ENCODE assay signal across 22 cellular contexts in the genomic region with DNA sequence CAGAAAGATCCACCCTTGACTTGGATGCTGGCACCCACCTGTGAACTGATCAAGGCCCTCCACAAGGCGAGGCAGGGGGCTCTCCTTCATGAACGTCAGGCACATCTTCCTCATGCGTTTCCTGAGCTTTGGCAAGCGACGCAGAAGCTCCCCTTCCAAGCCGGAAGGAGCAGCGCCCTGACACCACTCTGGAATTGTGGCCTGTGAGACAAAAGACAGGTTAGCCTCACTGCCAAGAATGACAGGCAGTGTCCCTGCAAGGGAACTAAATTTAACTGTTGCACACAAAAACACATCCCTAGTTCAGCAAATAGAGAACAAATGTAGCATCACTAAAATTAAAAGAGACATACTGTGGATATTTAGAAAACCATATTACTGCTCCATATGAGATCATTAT. TPM values are rescaled to one million over a fixed set of nuclear protein-coding genes. Genes with fewer than 3 reads are reported as not detected.
DNase-seq lines count a peak whose midpoint lies in the region; ATAC-seq and TF ChIP-seq lines count a peak whose summit lies in the region.
"Had no signal": no experiment of that assay in that cellular context is flagged by ENCODE, and none has a peak within 500 bp of the region (broad histone marks: within the 10 kb centered on the region; RNA-seq: fewer than 3 reads in every experiment).

No MANE protein-coding gene starts in this region.

- H3K23ac ChIP-seq in H9 (ENCODE audit: insufficient read length, low read depth, low read length), result no peak overlapping the region

- no peaks in the 10 kb centered on the region for H3K79me2 ChIP-seq in H9 (ENCODE audit: insufficient read depth, low read length)

- intact Hi-C loops in left cardiac atrium (cut with DNase I) (no loop called here), psoas muscle (cut with DNase I) (no loop called here)

- H3K4me3 Mint-ChIP-seq in H9, result no peak overlapping the region
- no peak overlapping the region for H3K4me3 Mint-ChIP-seq in WTC11
- H3K4me3 Mint-ChIP-seq: CD4-positive, alpha-beta memory T cell had no signal

- no peaks in the 10 kb centered on the region for H3K23me2 ChIP-seq in H9 (ENCODE audit: insufficient read length, low read depth, low read length, poor library complexity, severe bottlenecking)

- H3K27ac ChIP-seq in H9 (ENCODE audit: insufficient read length, low read depth, low read length), result no peak overlapping the region
- H3K27ac ChIP-seq in psoas muscle, result peak overlapping the region; percentile 60
- H3K27ac ChIP-seq: SJCRH30 had no signal

- no CpG with 5 or more reads among the region's 7 CpGs for WGBS in H9 (ENCODE audit: extremely low coverage, insufficient read length, low lambda C conversion rate)
- WGBS in psoas muscle, 3 donors, result 50 to 63% (median 62%) methylated on average over 7 of the region's 7 CpGs

- H3K27me3 ChIP-seq in H9 (ENCODE audit: insufficient read depth, low read length) (no peaks in the 10 kb centered on the region), psoas muscle (ENCODE audit: insufficient read depth in 3 of 3, low read length in 2 of 3) (no peaks in the 10 kb centered on the region)
- H3K27me3 ChIP-seq: SJCRH30 had no signal

- H3K36me3 Mint-ChIP-seq in H9 (ENCODE audit: insufficient read depth in 1 of 3, low read depth in 3 of 3), result peaks cover 75 to 93% (median 78%) of the 10 kb centered on the region in 3 experiments
- peaks cover 89% of the 10 kb centered on the region for H3K36me3 Mint-ChIP-seq in WTC11

- H3K27ac Mint-ChIP-seq in H9 (peak overlapping the region; percentile 68 to 98 (median 73); a peak in 6 of 7 replicates), WTC11 (peak overlapping the region; percentile 88)
- H3K27ac Mint-ChIP-seq: CD4-positive, alpha-beta memory T cell had no signal

- POLR2A ChIA-PET in WTC11 (lab: Charles Lee), result no interaction called here

- no peak overlapping the region for H3K56ac ChIP-seq in H9 (ENCODE audit: insufficient read length, low read depth, low read length)

- no peak overlapping the region for H3K4ac ChIP-seq in H9 (ENCODE audit: low read depth, low read length)

- H2BK20ac ChIP-seq in H9 (ENCODE audit: low read depth, low read length, poor library complexity, severe bottlenecking), result no peak overlapping the region

- DNase-seq in H9, result no peak
- DNase-seq in WTC11 (ENCODE audit: low spot score), result no peak
- no peak for DNase-seq in left cardiac atrium
- no peak for DNase-seq in psoas muscle
- DNase-seq in GDM1 (lab: John Stamatoyannopoulos, UW), result no peak
- DNase-seq: CD4-positive, alpha-beta memory T cell; EL; H7; Kasumi-1; NCI-H1092 treated with DMSO at 0.1 percent for 48 hours; NCI-H1436 treated with DMSO at 0.1 percent for 48 hours; NCI-H187 treated with DMSO at 0.1 percent for 48 hours; NCI-H2171 treated with DMSO at 0.1 percent for 48 hours; NCI-H345; NCI-H510A treated with DMSO at 0.1 percent for 48 hours; NCI-H774 had no signal

- H4K8ac ChIP-seq in H9 (replicated peaks; ENCODE audit: insufficient read length, low read depth, low read length), result no peak overlapping the region

- H4K20me1 ChIP-seq in H9 (ENCODE audit: control insufficient read depth, insufficient read depth, insufficient read length), result no peaks in the 10 kb centered on the region

- no peak overlapping the region for H2BK15ac ChIP-seq in H9 (ENCODE audit: low read depth, low read length)

- no peaks in the 10 kb centered on the region for H3K27me3 Mint-ChIP-seq in H9 (ENCODE audit: low read depth)
- H3K27me3 Mint-ChIP-seq in WTC11 (ENCODE audit: low read depth), result no peaks in the 10 kb centered on the region
- H3K27me3 Mint-ChIP-seq: CD4-positive, alpha-beta memory T cell had no signal

- no peak overlapping the region for H3K9ac ChIP-seq in H9 (ENCODE audit: extremely low read depth, insufficient read length, low read length)

- H2AK5ac ChIP-seq in H9 (ENCODE audit: insufficient read length, low read length), result no peak overlapping the region

- peaks cover 17 to 99% of the 10 kb centered on the region in 2 donors for H3K36me3 ChIP-seq in psoas muscle (ENCODE audit: insufficient read depth in 1 of 2, low read depth in 1 of 2)

- CTCF ChIA-PET in WTC11 (lab: Charles Lee), result no interaction called here

- TF ChIP-seq CTCF in H9 (conservative IDR thresholded peaks at IDR 0.05) (no peak), WTC11 (IDR thresholded peaks at IDR 0.05) (no peak), psoas muscle (IDR thresholded peaks at IDR 0.05) (no peak)

- no peak overlapping the region for H4K91ac ChIP-seq in H9 (ENCODE audit: insufficient read length, low read depth, low read length)

- H3K4me3 ChIP-seq in psoas muscle, result no peak overlapping the region
- H3K4me3 ChIP-seq: K562, SJCRH30 had no signal

- H3K9me3 Mint-ChIP-seq in H9 (no peaks in the 10 kb centered on the region), WTC11 (no peaks in the 10 kb centered on the region)
- H3K9me3 Mint-ChIP-seq: CD4-positive, alpha-beta memory T cell had no signal

- H3K4me2 ChIP-seq in H9 (ENCODE audit: insufficient read depth, insufficient read length, low read length), result no peak overlapping the region

- H3K79me1 ChIP-seq in H9 (ENCODE audit: insufficient read depth, low read depth, low read length, poor library complexity, severe bottlenecking), result no peaks in the 10 kb centered on the region

- peaks cover 35 to 36% of the 10 kb centered on the region in 2 experiments for H3K4me1 Mint-ChIP-seq in H9
- peaks cover 42% of the 10 kb centered on the region for H3K4me1 Mint-ChIP-seq in WTC11
- H3K4me1 Mint-ChIP-seq: CD4-positive, alpha-beta memory T cell had no signal

- H3K9me3 ChIP-seq in H9 (ENCODE audit: control insufficient read depth, low read depth, low read length), result no peaks in the 10 kb centered on the region
- no peaks in the 10 kb centered on the region for H3K9me3 ChIP-seq in psoas muscle
- H3K9me3 ChIP-seq: SJCRH30 had no signal

- H3K14ac ChIP-seq in H9 (ENCODE audit: insufficient read depth, low read length), result no peak overlapping the region

- no peak overlapping the region for H2AFZ ChIP-seq in H9 (ENCODE audit: low read length)

- H3K18ac ChIP-seq in H9 (ENCODE audit: insufficient read length, low read depth, low read length), result no peak overlapping the region

- no peak overlapping the region for H2BK5ac ChIP-seq in H9 (ENCODE audit: insufficient read length, low read length)

- ATAC-seq in WTC11 (no peak), left cardiac atrium (peak; percentile 31 to 51), psoas muscle (peak; percentile 45 to 70 (median 62)), HG02610 (IDR thresholded peaks at IDR 0.05; ENCODE audit: unreplicated experiment) (no peak), GM18502 (IDR thresholded peaks at IDR 0.05; ENCODE audit: poor library complexity, unreplicated experiment) (no peak)
- ATAC-seq: HepG2, K562, SK-N-SH treated with all-trans-retinoic acid at 6 μM for 48 hours had no signal

- no peak overlapping the region for H3T11ph ChIP-seq in H9 (ENCODE audit: low read length)

- no peak overlapping the region for H2BK12ac ChIP-seq in H9 (ENCODE audit: insufficient read length, low read depth, low read length)

- no peak overlapping the region for H2BK120ac ChIP-seq in H9 (ENCODE audit: low read depth, low read length, poor library complexity, severe bottlenecking)

- H4K5ac ChIP-seq in H9 (ENCODE audit: insufficient read length, low read depth, low read length), result no peak overlapping the region

- peaks cover 13% of the 10 kb centered on the region for H3K4me1 ChIP-seq in H9 (ENCODE audit: insufficient read depth, low read length)
- peaks cover 15% of the 10 kb centered on the region for H3K4me1 ChIP-seq in psoas muscle
- H3K4me1 ChIP-seq: SJCRH30 had no signal

TF ChIP-seq in WTC11, 78 proteins besides CTCF, POLR2A, EP300 and RAD21:
- TF ChIP-seq JAZF1 (CRISPR knock-in tag; IDR thresholded peaks at IDR 0.05), result no peak
- no peak for TF ChIP-seq ETV6 (CRISPR knock-in tag; IDR thresholded peaks at IDR 0.05)
- TF ChIP-seq ZNF121 (CRISPR knock-in tag; IDR thresholded peaks at IDR 0.05), result no peak
- TF ChIP-seq ZNF671 (CRISPR knock-in tag; IDR thresholded peaks at IDR 0.05), result no peak
- no peak for TF ChIP-seq IRF1 (CRISPR knock-in tag; IDR thresholded peaks at IDR 0.05)
- no peak for TF ChIP-seq JUN (CRISPR knock-in tag; IDR thresholded peaks at IDR 0.05)

RNA-seq across cellular contexts. Expression of gene LYRM2, which starts 42.0 kb away (rescaled TPM):
- 29.3 and 29.8 TPM in 2 replicates for total RNA-seq in H9 (2021)
- total RNA-seq in WTC11 (2021), result 21.3 to 22.2 TPM (median 21.8 TPM) in 3 replicates
- total RNA-seq in left cardiac atrium, result 10 to 100 TPM; 27.9 to 36.7 TPM
- 10 to 100 TPM; 36.3 to 45.6 (median 40.8) TPM for total RNA-seq in psoas muscle
- polyA plus RNA-seq in psoas muscle, result 10 to 100 TPM; 22.1 to 71.1 (median 28.8) TPM

Comparison
In these comparisons a context has a peak if more than half of its experiments do, and no peak if none do; other contexts are left out.
1. ATAC-seq: peak in left cardiac atrium (2 of 2) and psoas muscle (4 of 4); none in WTC11 (single experiment), HG02610 (single experiment) and GM18502 (single experiment).